Comparison of ENCODE assay signal across 8 cellular contexts in the genomic region with DNA sequence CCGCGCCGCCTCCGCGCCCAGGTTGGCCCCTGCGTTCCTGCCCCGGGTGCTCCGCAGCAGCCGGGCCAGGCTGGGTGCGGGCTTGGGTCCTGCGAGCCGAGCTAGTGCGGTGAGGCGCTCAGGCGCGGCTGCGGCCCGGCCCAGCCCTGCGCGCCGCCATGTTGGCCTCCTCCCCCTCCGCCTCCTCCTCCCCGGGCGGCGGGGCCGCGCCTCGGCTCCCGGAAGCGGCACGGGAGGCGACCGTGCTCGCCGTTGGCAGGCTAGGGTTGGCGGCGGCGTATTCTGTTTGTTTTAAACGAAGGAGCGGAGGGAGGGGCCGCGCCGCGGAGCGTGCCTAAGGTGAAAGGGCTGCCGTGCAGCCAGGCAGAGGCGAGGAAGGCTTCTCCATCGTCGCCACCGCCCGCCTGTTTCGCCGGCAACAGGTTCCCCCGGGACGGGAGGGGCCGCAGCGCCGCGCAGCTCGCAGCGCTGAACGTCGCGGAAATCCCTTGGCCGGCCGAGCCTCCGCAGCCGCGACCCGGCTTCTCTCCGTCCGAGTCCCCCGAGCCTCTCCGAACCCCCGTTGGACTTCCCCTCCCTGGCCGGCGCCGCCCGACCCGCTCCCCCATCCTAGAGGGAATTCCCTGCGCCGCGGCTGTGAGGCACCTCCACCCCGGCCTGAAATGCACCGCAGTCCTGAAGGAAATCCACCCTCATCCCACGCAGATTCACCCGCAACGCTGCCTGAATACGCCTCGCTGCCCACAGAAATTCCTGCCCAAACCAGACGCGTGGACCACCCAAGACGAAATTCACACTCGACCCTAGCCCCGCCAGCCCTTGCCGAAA. TPM values are rescaled to one million over a fixed set of nuclear protein-coding genes. Genes with fewer than 3 reads are reported as not detected.
DNase-seq lines count a peak whose midpoint lies in the region; ATAC-seq, FAIRE-seq and TF ChIP-seq lines count a peak whose summit lies in the region.

A gene with protein sequence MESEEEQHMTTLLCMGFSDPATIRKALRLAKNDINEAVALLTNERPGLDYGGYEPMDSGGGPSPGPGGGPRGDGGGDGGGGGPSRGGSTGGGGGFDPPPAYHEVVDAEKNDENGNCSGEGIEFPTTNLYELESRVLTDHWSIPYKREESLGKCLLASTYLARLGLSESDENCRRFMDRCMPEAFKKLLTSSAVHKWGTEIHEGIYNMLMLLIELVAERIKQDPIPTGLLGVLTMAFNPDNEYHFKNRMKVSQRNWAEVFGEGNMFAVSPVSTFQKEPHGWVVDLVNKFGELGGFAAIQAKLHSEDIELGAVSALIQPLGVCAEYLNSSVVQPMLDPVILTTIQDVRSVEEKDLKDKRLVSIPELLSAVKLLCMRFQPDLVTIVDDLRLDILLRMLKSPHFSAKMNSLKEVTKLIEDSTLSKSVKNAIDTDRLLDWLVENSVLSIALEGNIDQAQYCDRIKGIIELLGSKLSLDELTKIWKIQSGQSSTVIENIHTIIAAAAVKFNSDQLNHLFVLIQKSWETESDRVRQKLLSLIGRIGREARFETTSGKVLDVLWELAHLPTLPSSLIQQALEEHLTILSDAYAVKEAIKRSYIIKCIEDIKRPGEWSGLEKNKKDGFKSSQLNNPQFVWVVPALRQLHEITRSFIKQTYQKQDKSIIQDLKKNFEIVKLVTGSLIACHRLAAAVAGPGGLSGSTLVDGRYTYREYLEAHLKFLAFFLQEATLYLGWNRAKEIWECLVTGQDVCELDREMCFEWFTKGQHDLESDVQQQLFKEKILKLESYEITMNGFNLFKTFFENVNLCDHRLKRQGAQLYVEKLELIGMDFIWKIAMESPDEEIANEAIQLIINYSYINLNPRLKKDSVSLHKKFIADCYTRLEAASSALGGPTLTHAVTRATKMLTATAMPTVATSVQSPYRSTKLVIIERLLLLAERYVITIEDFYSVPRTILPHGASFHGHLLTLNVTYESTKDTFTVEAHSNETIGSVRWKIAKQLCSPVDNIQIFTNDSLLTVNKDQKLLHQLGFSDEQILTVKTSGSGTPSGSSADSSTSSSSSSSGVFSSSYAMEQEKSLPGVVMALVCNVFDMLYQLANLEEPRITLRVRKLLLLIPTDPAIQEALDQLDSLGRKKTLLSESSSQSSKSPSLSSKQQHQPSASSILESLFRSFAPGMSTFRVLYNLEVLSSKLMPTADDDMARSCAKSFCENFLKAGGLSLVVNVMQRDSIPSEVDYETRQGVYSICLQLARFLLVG (N-terminal part only) (minus strand): TSS at position 171 of the 828 bp plus-strand sequence. CDS start 251 bp downstream, outside the sequence.

- BruUV-seq in PC-9 (replicated peaks; lab: Mats Ljungman, UMichigan), result no TSS peak

- peak; percentile 73 for TF ChIP-seq POLR2A in esophagus muscularis mucosa (IDR thresholded peaks at IDR 0.05; ENCODE audit: low read depth)

- TF ChIP-seq EP300 in esophagus muscularis mucosa (IDR thresholded peaks at IDR 0.05), result no peak

- ATAC-seq in GM21381 (IDR thresholded peaks at IDR 0.05; ENCODE audit: unreplicated experiment), result peak; percentile 66

- 3% methylated on average over 12 of the region's 96 CpGs for WGBS in esophagus muscularis mucosa

- H3K9me2 ChIP-seq in PC-9 (ENCODE audit: insufficient read depth), result no peaks in the 10 kb centered on the region

- H3K27me3 ChIP-seq in PC-9 (ENCODE audit: insufficient read depth, low read depth) (no peaks in the 10 kb centered on the region), esophagus muscularis mucosa (no peaks in the 10 kb centered on the region)

- CTCF ChIA-PET in PC-9 (lab: Charles Lee), result no interaction called here

- peak within 1 kb of the TSS; percentile 87 for H3K27ac ChIP-seq in PC-9
- H3K27ac ChIP-seq in esophagus muscularis mucosa (replicated peaks in 1 of 4), result peak within 1 kb of the TSS; percentile 96 to 99 (median 98)

- TF ChIP-seq CTCF in PC-9 (conservative IDR thresholded peaks at IDR 0.05) (no peak), esophagus muscularis mucosa (IDR thresholded peaks at IDR 0.05) (no peak)

- peak; percentile 91 for DNase-seq in DMS 273 (lab: John Stamatoyannopoulos, UW; ENCODE audit: unreplicated experiment)
- DNase-seq in HTR-8/SVneo (ENCODE audit: insufficient read length, low spot score), result peak; percentile 51
- peak; percentile 71 to 87 for DNase-seq in PC-9
- peak; percentile 82 to 86 for DNase-seq in activated T-cell treated with anti-CD3 and anti-CD28 coated beads, Interleukin-2, amount 50 U/mL, for 48 hours
- peak; percentile 95 for DNase-seq in esophagus muscularis mucosa (ENCODE audit: extremely low spot score)
- DNase-seq in myocyte (ENCODE audit: low read depth), result peak; percentile 78
- peak; percentile 62 to 64 for DNase-seq in stimulated activated CD8-positive, alpha-beta memory T cell treated with anti-CD3 and anti-CD28 coated beads, Interleukin-7, amount 100 ng/mL, for 48 hours (ENCODE audit: extremely low read depth in 1 of 2, low read depth in 1 of 2)

- H3K4me1 ChIP-seq in PC-9 (replicated peaks; ENCODE audit: insufficient read depth) (peaks cover 58% of the 10 kb centered on the region), esophagus muscularis mucosa (peaks cover 36 to 60% (median 48%) of the 10 kb centered on the region in 4 donors)

- H3F3A ChIP-seq in PC-9 (ENCODE audit: insufficient read depth, low read depth), result peaks cover 36% of the 10 kb centered on the region; the same call in 1 of the 2 replicates

- peak within 1 kb of the TSS; percentile 87 for H2AFZ ChIP-seq in PC-9

- H3K9me3 ChIP-seq in PC-9 (ENCODE audit: insufficient read depth, low read depth) (no peaks in the 10 kb centered on the region), esophagus muscularis mucosa (no peaks in the 10 kb centered on the region)

- H3K4me2 ChIP-seq in PC-9, result peak within 1 kb of the TSS; percentile 87

- H3K4me3 ChIP-seq in PC-9 (peak within 1 kb of the TSS; percentile 92), esophagus muscularis mucosa (peak within 1 kb of the TSS; percentile 86 to 94 (median 92))

- FAIRE-seq in HTR-8/SVneo (lab: Jason Lieb, UNC), result peak; percentile 73

- peaks cover 9% of the 10 kb centered on the region; the same call in 1 of the 2 replicates for H4K20me1 ChIP-seq in PC-9 (ENCODE audit: insufficient read depth)

- H3K36me3 ChIP-seq in PC-9 (ENCODE audit: low read depth), result no peaks in the 10 kb centered on the region; the same call in 1 of the 2 replicates
- H3K36me3 ChIP-seq in esophagus muscularis mucosa, result no peaks in the 10 kb centered on the region

- POLR2A ChIA-PET in PC-9 (lab: Charles Lee; ENCODE audit: unreplicated experiment), result interaction anchor here (0.6 to 0.7 kb wide), 2 partner anchors 1295 to 1494 kb away, joined by 3 to 8 read pairs; no protein-coding TSS in a partner anchor

- peaks cover 62% of the 10 kb centered on the region for H3K79me2 ChIP-seq in PC-9 (ENCODE audit: low read depth)

- intact Hi-C loops in PC-9 (cut with micrococcal nuclease; ENCODE audit: unreplicated experiment) (loop anchor here (2.0 kb wide), 2 partner anchors 29 to 61 kb away; no protein-coding TSS in a partner anchor), esophagus muscularis mucosa (cut with DNase I) (loop anchor here (5.0 kb wide), 1 partner anchor 62 kb away; no protein-coding TSS in a partner anchor)

RNA-seq across cellular contexts. Expression of the gene that starts here (rescaled TPM):
- total RNA-seq in PC-9 (2021), result 56.3 and 61.0 TPM in 2 replicates
- total RNA-seq in esophagus muscularis mucosa, result 10 to 100 TPM; 28.3 to 45.3 (median 37.7) TPM
- total RNA-seq in myocyte, result 24.9 and 56.7 TPM in 2 replicates
- polyA plus RNA-seq in myocyte (2012), result 9.7 TPM

Comparison
In these comparisons a context has a peak if more than half of its experiments do, and no peak if none do; other contexts are left out.
1. Peak in every context shown above with its lines: DNase-seq, ATAC-seq, H3K4me3 ChIP-seq and H3K27ac ChIP-seq.